In the genomic region with DNA sequence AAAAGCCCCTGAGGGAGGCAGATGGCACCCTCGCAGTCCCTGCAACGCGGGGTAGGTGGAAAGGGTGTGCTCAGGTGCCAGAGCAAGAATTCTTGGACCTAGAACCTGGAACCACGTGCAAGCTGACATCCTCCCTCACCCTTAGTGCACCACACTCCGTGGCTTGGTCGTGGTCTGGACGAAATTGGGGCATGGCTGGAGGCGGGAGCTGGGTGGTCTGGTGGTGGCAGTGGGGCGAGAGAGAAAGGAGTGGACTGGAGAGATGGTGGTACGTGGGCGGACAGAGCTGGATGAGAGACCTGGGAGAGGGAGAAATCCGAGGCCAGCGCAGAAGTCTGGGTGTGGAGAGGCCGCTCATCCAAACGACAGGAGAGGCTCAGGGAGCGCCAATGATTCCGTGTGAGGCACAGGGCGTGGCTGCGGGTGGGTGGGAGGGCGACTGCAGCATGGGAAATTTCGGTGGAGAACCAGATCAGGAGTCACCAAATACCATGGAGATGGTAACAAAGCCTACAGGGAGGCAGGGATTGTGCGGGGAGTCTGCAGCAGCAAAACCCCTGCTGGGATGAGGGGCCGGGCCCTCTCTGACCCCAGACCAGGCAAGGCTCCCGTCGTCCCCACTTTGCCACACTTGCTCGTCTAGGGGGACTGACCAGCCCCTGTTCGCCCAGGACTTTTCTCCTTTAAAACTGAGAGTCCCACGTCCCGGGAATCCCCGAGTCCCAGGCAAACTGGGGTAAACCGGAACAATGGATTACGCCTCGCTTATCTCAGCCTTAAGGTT, we compare ENCODE assay signal across 8 cellular contexts.
DNase-seq lines count a peak whose midpoint lies in the region; ATAC-seq and TF ChIP-seq lines count a peak whose summit lies in the region.

No MANE protein-coding gene starts in this region.

- H3K27me3 ChIP-seq in MM.1S (replicated peaks; ENCODE audit: insufficient read depth, low read length) (no peaks in the 10 kb centered on the region), endocrine pancreas (ENCODE audit: control insufficient read depth, insufficient read depth, low read length) (no peaks in the 10 kb centered on the region), neuron (ENCODE audit: insufficient read depth, low read length) (peaks cover 10% of the 10 kb centered on the region)

- H4K20me1 ChIP-seq in MM.1S (ENCODE audit: insufficient read depth, low read length): no peaks in the 10 kb centered on the region

- H2AFZ ChIP-seq in MM.1S (ENCODE audit: low read length) (peak overlapping the region; percentile 65), neuron (ENCODE audit: low read depth, low read length) (peak overlapping the region; percentile 2)

- H3K9me3 ChIP-seq in MM.1S (replicated peaks; ENCODE audit: insufficient read depth, low read length) (no peaks in the 10 kb centered on the region), endocrine pancreas (ENCODE audit: control insufficient read depth, low read length) (no peaks in the 10 kb centered on the region), neuron (ENCODE audit: low read length) (no peaks in the 10 kb centered on the region)

- ATAC-seq in HG02759 (IDR thresholded peaks at IDR 0.05; ENCODE audit: unreplicated experiment) (no peak), GM21447 (IDR thresholded peaks at IDR 0.05; ENCODE audit: unreplicated experiment) (no peak), GM18858 (IDR thresholded peaks at IDR 0.05; ENCODE audit: unreplicated experiment) (no peak)

- H3K4me2 ChIP-seq in MM.1S (ENCODE audit: low read depth, low read length): peak overlapping the region; percentile 45

- H3K79me2 ChIP-seq in MM.1S (ENCODE audit: low read length): no peaks in the 10 kb centered on the region

- H3K4me3 ChIP-seq in MM.1S (ENCODE audit: low read length): 0 out of 2 replicates have a peak overlapping the region, but pooled peaks have one; percentile 27
- no peak overlapping the region for H3K4me3 ChIP-seq in endocrine pancreas (ENCODE audit: control insufficient read depth, insufficient read depth, low read length)
- H3K4me3 ChIP-seq in neuron (ENCODE audit: low read length): peak overlapping the region; percentile 1

- DNase-seq in AG20443 (ENCODE audit: low spot score) (peak; percentile 60), MM.1S (no peak), OCI-M1 (lab: John Stamatoyannopoulos, UW) (no peak)

- H3F3A ChIP-seq in MM.1S (ENCODE audit: insufficient read depth, low read length): no peaks in the 10 kb centered on the region

- H3K36me3 ChIP-seq in MM.1S (replicated peaks; ENCODE audit: insufficient read depth, low read length) (no peaks in the 10 kb centered on the region), endocrine pancreas (ENCODE audit: control insufficient read depth, insufficient read depth, low read length) (no peaks in the 10 kb centered on the region), neuron (ENCODE audit: insufficient read depth, low read length) (no peaks in the 10 kb centered on the region)

- no peaks in the 10 kb centered on the region for H3K9me2 ChIP-seq in MM.1S (replicated peaks; ENCODE audit: insufficient read depth, low read length)

- TF ChIP-seq CTCF in MM.1S (IDR thresholded peaks at IDR 0.05; ENCODE audit: low read length): no peak

- H3K4me1 ChIP-seq in MM.1S (ENCODE audit: low read length) (peaks cover 11% of the 10 kb centered on the region), endocrine pancreas (ENCODE audit: control insufficient read depth, insufficient read depth, low read length) (no peaks in the 10 kb centered on the region), neuron (ENCODE audit: insufficient read depth, low read length) (peaks cover 19% of the 10 kb centered on the region)

- H3K9ac ChIP-seq in MM.1S (ENCODE audit: low read length) (no peak overlapping the region), endocrine pancreas (ENCODE audit: control insufficient read depth, insufficient read depth, low read length) (peak overlapping the region; percentile 44)

- H3K27ac ChIP-seq in MM.1S (ENCODE audit: low read length): no peak overlapping the region
